ENCODE assay signal across 1 cellular context in the genomic region with DNA sequence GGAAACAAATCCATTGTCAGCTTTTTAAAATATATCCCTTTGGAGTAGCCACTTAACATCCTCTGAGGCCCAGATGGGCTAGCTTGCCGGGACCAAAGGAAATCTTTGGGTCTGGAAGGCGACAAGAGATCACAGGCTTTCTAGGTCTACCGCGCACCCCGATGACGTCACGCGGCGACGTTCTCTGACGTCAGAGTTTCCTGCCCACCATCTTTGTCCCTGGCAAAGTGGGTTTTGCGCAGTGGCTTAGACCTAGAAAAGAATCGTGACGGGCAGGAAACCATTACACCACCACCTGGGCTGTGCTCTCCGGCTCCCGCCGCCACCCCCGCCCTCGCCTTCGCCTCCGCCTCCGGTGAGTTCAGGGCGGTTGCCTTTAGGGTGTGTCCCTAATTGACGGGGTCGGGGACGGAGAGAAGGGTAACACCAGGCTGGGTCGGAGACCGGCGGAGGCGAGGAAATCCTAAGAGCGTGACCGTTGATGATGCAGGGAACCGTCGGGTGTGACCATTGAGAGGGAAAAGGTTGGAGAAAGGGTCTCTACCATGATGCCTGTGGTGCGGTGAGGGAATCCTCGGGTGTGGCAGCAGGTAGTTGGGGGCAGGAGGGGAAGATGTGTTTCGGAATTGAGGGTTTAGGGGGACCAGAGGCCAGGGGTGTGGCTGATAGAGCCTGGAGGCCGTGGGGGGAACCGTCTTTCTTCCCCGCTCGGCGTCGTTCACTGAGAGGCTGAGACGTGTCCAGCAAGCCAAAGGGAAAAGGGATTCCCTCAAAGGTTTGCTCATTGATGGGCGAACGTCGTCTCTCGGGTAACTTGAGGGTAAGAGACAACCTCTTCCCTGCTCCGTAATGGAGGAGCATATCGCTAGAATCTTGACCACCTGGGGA.
TF ChIP-seq lines count a peak whose summit lies in the region.

TSS of gene AP2B1 (plus strand) at position 249 of the 888 bp plus-strand sequence. CDS start 6,709 bp downstream, outside the sequence.

TF ChIP-seq in HCT116, 20 proteins besides CTCF, POLR2A, EP300 and RAD21 (continued from another document):
- TF ChIP-seq REST (IDR thresholded peaks at IDR 0.05; ENCODE audit: low read depth) = no peak
- no peak for TF ChIP-seq JUND (IDR thresholded peaks at IDR 0.05)
- TF ChIP-seq MAX (IDR thresholded peaks at IDR 0.05) = peak; percentile 73; the same call in 1 of the 2 replicates
- TF ChIP-seq EZH2 (IDR thresholded peaks at IDR 0.05) = no peak
- TF ChIP-seq CBX3 (IDR thresholded peaks at IDR 0.05; ENCODE audit: low read depth) = no peak
- peak; percentile 9; the same call in 1 of the 2 replicates for TF ChIP-seq ZFX (IDR thresholded peaks at IDR 0.05)
- TF ChIP-seq ELF1 (IDR thresholded peaks at IDR 0.05; ENCODE audit: borderline replicate concordance, low read depth) = peak; percentile 56; the same call in 1 of the 2 replicates
- TF ChIP-seq FOSL1 (IDR thresholded peaks at IDR 0.05; ENCODE audit: low read depth) = no peak
- no peak for TF ChIP-seq EZH2phosphoT487 (IDR thresholded peaks at IDR 0.05; ENCODE audit: borderline replicate concordance)
